In the genomic region with DNA sequence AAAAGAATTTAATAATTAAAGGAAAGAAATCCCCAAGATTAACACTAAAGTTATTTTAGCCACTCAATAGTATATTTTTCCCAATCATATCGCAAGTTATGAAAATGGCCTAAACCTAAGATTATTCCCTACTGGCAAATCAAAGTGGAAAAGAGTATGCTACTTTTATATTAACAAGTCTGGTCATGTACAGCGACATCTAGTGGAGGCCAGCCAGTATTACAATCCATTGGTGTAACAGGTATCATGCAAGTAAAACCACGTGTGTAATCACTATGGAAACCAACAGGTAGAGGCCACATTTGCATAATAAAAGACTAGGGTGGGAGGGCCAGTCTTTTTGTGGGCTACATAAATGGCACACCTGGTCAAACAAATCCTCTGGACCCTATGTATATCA, we compare ENCODE assay signal across 10 cellular contexts.
DNase-seq lines count a peak whose midpoint lies in the region; ATAC-seq, FAIRE-seq and TF ChIP-seq lines count a peak whose summit lies in the region.
"Had no signal": no experiment of that assay in that cellular context is flagged by ENCODE, and none has a peak within 500 bp of the region (broad histone marks: within the 10 kb centered on the region; RNA-seq: fewer than 3 reads in every experiment).

No MANE protein-coding gene starts in this region.

- ATAC-seq in K562 (no peak), upper lobe of right lung (no peak), GM21619 (IDR thresholded peaks at IDR 0.05; ENCODE audit: unreplicated experiment) (no peak)

- intact Hi-C loops in K562 (cut with micrococcal nuclease) (no loop called here), upper lobe of right lung (cut with DNase I) (no loop called here)

- peak; percentile 70 for FAIRE-seq in K562 (lab: Jason Lieb, UNC)

- no peak overlapping the region for H2AFZ ChIP-seq in K562 (ENCODE audit: low read depth, low read length)
- H2AFZ ChIP-seq: GM23248 had no signal

- no peak for TF ChIP-seq EP300 in K562 (IDR thresholded peaks at IDR 0.05; ENCODE audit: low read length)

- H3K27ac ChIP-seq in K562 (ENCODE audit: extremely low read depth, low read depth, low read length) (no peak overlapping the region), upper lobe of right lung (no peak overlapping the region)
- H3K27ac ChIP-seq: esophagus squamous epithelium, GM23248 had no signal

- no peaks in the 10 kb centered on the region for H4K20me1 ChIP-seq in K562 (replicated peaks; ENCODE audit: control insufficient read depth, insufficient read depth, low read length)

- H3K4me3 ChIP-seq in MG63 (no peak overlapping the region), K562 (no peak overlapping the region), upper lobe of right lung (no peak overlapping the region)
- H3K4me3 ChIP-seq: esophagus squamous epithelium, GM23248 had no signal

- DNase-seq in stimulated activated CD4-positive, alpha-beta T cell treated with anti-CD3 and anti-CD28 coated beads, Interleukin-15, amount 100 ng/mL, for 24 hours: peak; percentile 5
- no peak for DNase-seq in stimulated activated CD4-positive, alpha-beta T cell treated with anti-CD3 and anti-CD28 coated beads, Interleukin-4, amount 100 ng/mL, for 1 hour
- peak; percentile 6 for DNase-seq in MG63
- DNase-seq in K562 (ENCODE audit: extremely low read depth in 1 of 4, low spot score in 3 of 4): peak; percentile 11 to 47 (median 28)
- DNase-seq in upper lobe of right lung: no peak
- DNase-seq in NCI-H2196 treated with DMSO at 0.1 percent for 48 hours (lab: John Stamatoyannopoulos, UW; ENCODE audit: unreplicated experiment): no peak
- DNase-seq in pons (ENCODE audit: low spot score): no peak
- DNase-seq: esophagus squamous epithelium, GM23248 had no signal

- no peak overlapping the region for H3K9ac ChIP-seq in K562 (ENCODE audit: insufficient read depth in 1 of 2, low read depth in 2 of 2, low read length in 2 of 2)
- H3K9ac ChIP-seq: GM23248 had no signal

- POLR2A ChIA-PET in K562 (lab: Yijun Ruan, JAX): no interaction called here

- no TSS peak for BruUV-seq in K562 (replicated peaks; lab: Mats Ljungman, UMichigan)

- H3K27me3 ChIP-seq in MG63 (no peaks in the 10 kb centered on the region), K562 (ENCODE audit: control insufficient read depth in 2 of 2, insufficient read depth in 2 of 2, low read length in 2 of 2) (no peaks in the 10 kb centered on the region), upper lobe of right lung (no peaks in the 10 kb centered on the region)
- H3K27me3 ChIP-seq: esophagus squamous epithelium had no signal

- H3K9me1 ChIP-seq in K562 (ENCODE audit: control insufficient read depth, insufficient read depth, low read length): no peaks in the 10 kb centered on the region

- no peaks in the 10 kb centered on the region for H3K4me1 ChIP-seq in K562 (replicated peaks in 1 of 2; ENCODE audit: control insufficient read depth in 2 of 2, insufficient read depth in 2 of 2, low read length in 2 of 2)
- H3K4me1 ChIP-seq in upper lobe of right lung: no peaks in the 10 kb centered on the region
- H3K4me1 ChIP-seq: esophagus squamous epithelium had no signal

- H3K79me2 ChIP-seq in K562 (ENCODE audit: control insufficient read depth, insufficient read depth, low read length): no peaks in the 10 kb centered on the region

- peak; percentile 15 to 48; a peak in 2 of 4 replicates for TF ChIP-seq RAD21 in K562 (CRISPR knock-in tag; conservative IDR thresholded peaks at IDR 0.05 in 1 of 2, IDR thresholded peaks at IDR 0.05 in 1 of 2)

- no peak for TF ChIP-seq POLR2A in K562 (conservative IDR thresholded peaks at IDR 0.05)

- CTCF ChIA-PET in K562 (lab: Yijun Ruan, JAX; ENCODE audit: low intra/inter-chr PET ratio): no interaction called here

- H3K4me2 ChIP-seq in K562 (ENCODE audit: insufficient read depth, low read length): no peak overlapping the region

- in situ Hi-C loops in K562 (cut with MboI): no loop called here

- H3K9me3 ChIP-seq in MG63 (peaks cover 9% of the 10 kb centered on the region), K562 (replicated peaks; ENCODE audit: control insufficient read depth, insufficient read depth, low read depth, low read length) (no peaks in the 10 kb centered on the region), upper lobe of right lung (peaks cover 12% of the 10 kb centered on the region)

- H3K36me3 ChIP-seq in MG63 (no peaks in the 10 kb centered on the region), K562 (ENCODE audit: control insufficient read depth, insufficient read depth, low read length) (no peaks in the 10 kb centered on the region), upper lobe of right lung (no peaks in the 10 kb centered on the region)
- H3K36me3 ChIP-seq: esophagus squamous epithelium had no signal

- WGBS in K562 (ENCODE audit: insufficient coverage, low coverage, missing lambda C conversion rate): 2% methylated on average over 3 of the region's 3 CpGs

- TF ChIP-seq CTCF in K562 (IDR thresholded peaks at IDR 0.05 in 2 of 3, conservative IDR thresholded peaks at IDR 0.05 in 1 of 3; ENCODE audit: insufficient read depth in 2 of 3, low read depth in 1 of 3, low read length in 3 of 3) (peak; percentile 39 to 69 (median 62); a peak in 5 of 6 replicates), upper lobe of right lung (IDR thresholded peaks at IDR 0.05) (peak; percentile 33)

TF ChIP-seq in K562, 482 proteins besides CTCF, POLR2A, EP300 and RAD21:
- TF ChIP-seq ZNF274 (IDR thresholded peaks at IDR 0.05; ENCODE audit: borderline replicate concordance, low read depth, low read length) (no peak), CHCHD3 (CRISPR knock-in tag; IDR thresholded peaks at IDR 0.05) (no peak), SIX5 (IDR thresholded peaks at IDR 0.05; ENCODE audit: borderline replicate concordance in 1 of 2, insufficient read depth in 1 of 2, low read depth in 1 of 2, low read length in 2 of 2) (no peak), ZNF583 (CRISPR knock-in tag; IDR thresholded peaks at IDR 0.05) (no peak), RFX1 (IDR thresholded peaks at IDR 0.05) (peak; percentile 19; the same call in 1 of the 2 replicates), BCL6 (CRISPR knock-in tag; IDR thresholded peaks at IDR 0.05) (no peak)
- TF ChIP-seq, protein P1, sequence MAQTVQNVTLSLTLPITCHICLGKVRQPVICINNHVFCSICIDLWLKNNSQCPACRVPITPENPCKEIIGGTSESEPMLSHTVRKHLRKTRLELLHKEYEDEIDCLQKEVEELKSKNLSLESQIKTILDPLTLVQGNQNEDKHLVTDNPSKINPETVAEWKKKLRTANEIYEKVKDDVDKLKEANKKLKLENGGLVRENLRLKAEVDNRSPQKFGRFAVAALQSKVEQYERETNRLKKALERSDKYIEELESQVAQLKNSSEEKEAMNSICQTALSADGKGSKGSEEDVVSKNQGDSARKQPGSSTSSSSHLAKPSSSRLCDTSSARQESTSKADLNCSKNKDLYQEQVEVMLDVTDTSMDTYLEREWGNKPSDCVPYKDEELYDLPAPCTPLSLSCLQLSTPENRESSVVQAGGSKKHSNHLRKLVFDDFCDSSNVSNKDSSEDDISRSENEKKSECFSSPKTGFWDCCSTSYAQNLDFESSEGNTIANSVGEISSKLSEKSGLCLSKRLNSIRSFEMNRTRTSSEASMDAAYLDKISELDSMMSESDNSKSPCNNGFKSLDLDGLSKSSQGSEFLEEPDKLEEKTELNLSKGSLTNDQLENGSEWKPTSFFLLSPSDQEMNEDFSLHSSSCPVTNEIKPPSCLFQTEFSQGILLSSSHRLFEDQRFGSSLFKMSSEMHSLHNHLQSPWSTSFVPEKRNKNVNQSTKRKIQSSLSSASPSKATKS (CRISPR knock-in tag; IDR thresholded peaks at IDR 0.05): no peak
- TF ChIP-seq, protein P2, sequence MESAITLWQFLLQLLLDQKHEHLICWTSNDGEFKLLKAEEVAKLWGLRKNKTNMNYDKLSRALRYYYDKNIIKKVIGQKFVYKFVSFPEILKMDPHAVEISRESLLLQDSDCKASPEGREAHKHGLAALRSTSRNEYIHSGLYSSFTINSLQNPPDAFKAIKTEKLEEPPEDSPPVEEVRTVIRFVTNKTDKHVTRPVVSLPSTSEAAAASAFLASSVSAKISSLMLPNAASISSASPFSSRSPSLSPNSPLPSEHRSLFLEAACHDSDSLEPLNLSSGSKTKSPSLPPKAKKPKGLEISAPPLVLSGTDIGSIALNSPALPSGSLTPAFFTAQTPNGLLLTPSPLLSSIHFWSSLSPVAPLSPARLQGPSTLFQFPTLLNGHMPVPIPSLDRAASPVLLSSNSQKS (CRISPR knock-in tag; IDR thresholded peaks at IDR 0.05): no peak

Comparison
In these comparisons a context has a peak if more than half of its experiments do, and no peak if none do; other contexts are left out.
1. DNase-seq: peak in stimulated activated CD4-positive, alpha-beta T cell treated with anti-CD3 and anti-CD28 coated beads, Interleukin-15, amount 100 ng/mL, for 24 hours (single experiment), MG63 (single experiment) and K562 (4 of 4); none in stimulated activated CD4-positive, alpha-beta T cell treated with anti-CD3 and anti-CD28 coated beads, Interleukin-4, amount 100 ng/mL, for 1 hour (single experiment), upper lobe of right lung (single experiment), NCI-H2196 treated with DMSO at 0.1 percent for 48 hours (single experiment) and pons (single experiment).